ENCODE assay signal across 13 cellular contexts in genomic region chr6:34973547-34974248, GRCh38.
DNase-seq lines count a peak whose midpoint lies in the region; ATAC-seq and TF ChIP-seq lines count a peak whose summit lies in the region.
"Had no signal": no experiment of that assay in that cellular context is flagged by ENCODE, and none has a peak within 500 bp of the region (broad histone marks: within the 10 kb centered on the region; RNA-seq: fewer than 3 reads in every experiment).

No MANE protein-coding gene starts in this region.

- H3K4ac ChIP-seq in mesenchymal stem cell (ENCODE audit: low read depth in 1 of 2, low read length in 2 of 2) = no peak overlapping the region

- H4K91ac ChIP-seq in mesenchymal stem cell (ENCODE audit: low read length) = no peak overlapping the region

- peaks cover 6% of the 10 kb centered on the region for H3K79me1 ChIP-seq in mesenchymal stem cell (replicated peaks; ENCODE audit: low read length, poor library complexity, severe bottlenecking)

- H3K36me3 ChIP-seq in OCI-LY1 (ENCODE audit: insufficient read depth, low read length) (peaks cover 9% of the 10 kb centered on the region; the same call in 1 of the 2 replicates), sigmoid colon (peaks cover 0 to 30% (median 4%) of the 10 kb centered on the region in 4 donors), mesenchymal stem cell (ENCODE audit: control insufficient read depth in 1 of 2, insufficient read depth in 2 of 2, low read depth in 1 of 2, low read length in 2 of 2) (peaks cover 3 to 6% of the 10 kb centered on the region in 2 experiments)

- no peak overlapping the region for H4K8ac ChIP-seq in mesenchymal stem cell (ENCODE audit: low read length)

- H3K4me3 ChIP-seq in OCI-LY1 (ENCODE audit: low read depth, low read length, poor library complexity, severe bottlenecking) = no peak overlapping the region
- H3K4me3 ChIP-seq in fibroblast of mammary gland (ENCODE audit: control insufficient read depth, low read depth, low read length) = no peak overlapping the region
- H3K4me3 ChIP-seq in sigmoid colon = no peak overlapping the region
- no peak overlapping the region for H3K4me3 ChIP-seq in mesenchymal stem cell (ENCODE audit: insufficient read depth in 1 of 2, low read depth in 1 of 2, low read length in 2 of 2)

- peaks cover 3% of the 10 kb centered on the region for H3K36me3 Mint-ChIP-seq in progenitor cell of endocrine pancreas (ENCODE audit: insufficient read depth)

- no peak overlapping the region for H2BK15ac ChIP-seq in mesenchymal stem cell (ENCODE audit: low read depth, poor library complexity, severe bottlenecking)

- intact Hi-C loops in sigmoid colon (cut with DNase I) = no loop called here

- no peaks in the 10 kb centered on the region for H3K4me1 Mint-ChIP-seq in progenitor cell of endocrine pancreas (ENCODE audit: low read depth)
- H3K4me1 Mint-ChIP-seq: immature natural killer cell had no signal

- H3K27ac ChIP-seq in OCI-LY1 (ENCODE audit: low read depth, low read length, poor library complexity, severe bottlenecking) (no peak overlapping the region), sigmoid colon (no peak overlapping the region), mesenchymal stem cell (ENCODE audit: low read length, poor library complexity, severe bottlenecking) (no peak overlapping the region)

- no peaks in the 10 kb centered on the region for H3K27me3 Mint-ChIP-seq in progenitor cell of endocrine pancreas
- H3K27me3 Mint-ChIP-seq: activated naive CD8-positive, alpha-beta T cell treated with anti-CD3 and anti-CD28 coated beads, Interleukin-2, amount 10 ng/mL, durations not matched to agents 7 days and 5 days had no signal

- TF ChIP-seq POLR2A in sigmoid colon (IDR thresholded peaks at IDR 0.05) = no peak

- no peak overlapping the region for H2AK5ac ChIP-seq in mesenchymal stem cell (ENCODE audit: low read length, severe bottlenecking)

- no peak overlapping the region for H3K23ac ChIP-seq in mesenchymal stem cell (ENCODE audit: low read length in 2 of 2)

- H2AFZ ChIP-seq in OCI-LY1 (ENCODE audit: low read length) (no peak overlapping the region), mesenchymal stem cell (ENCODE audit: low read depth, low read length) (no peak overlapping the region)

- H3K27ac Mint-ChIP-seq in progenitor cell of endocrine pancreas = no peak overlapping the region
- H3K27ac Mint-ChIP-seq: activated naive CD8-positive, alpha-beta T cell treated with anti-CD3 and anti-CD28 coated beads, Interleukin-2, amount 10 ng/mL, durations not matched to agents 7 days and 5 days; immature natural killer cell had no signal

- H3K9me2 ChIP-seq in OCI-LY1 (ENCODE audit: low read depth, low read length) = no peaks in the 10 kb centered on the region

- in situ Hi-C loops in ACHN (cut with HindIII; ENCODE audit: low pct_ligation_motif_present, low pct_unique_long_range_greater_than_20kb, low sequenced_read_pairs) = no loop called here

- no peaks in the 10 kb centered on the region for H3K9me3 Mint-ChIP-seq in progenitor cell of endocrine pancreas (ENCODE audit: low read depth)
- H3K9me3 Mint-ChIP-seq: activated naive CD8-positive, alpha-beta T cell treated with anti-CD3 and anti-CD28 coated beads, Interleukin-2, amount 10 ng/mL, durations not matched to agents 7 days and 5 days; immature natural killer cell had no signal

- no peak overlapping the region for H3K18ac ChIP-seq in mesenchymal stem cell (ENCODE audit: low read depth in 1 of 2, low read length in 2 of 2)

- 51% methylated on average over 2 of the region's 2 CpGs; no CpG with 5 or more reads in 1 of the 2 donors for WGBS in sigmoid colon, 2 donors
- WGBS in mesenchymal stem cell = 95% methylated on average over 2 of the region's 2 CpGs

- H3K14ac ChIP-seq in mesenchymal stem cell (ENCODE audit: low read length in 2 of 2) = no peak overlapping the region

- H4K20me1 ChIP-seq in OCI-LY1 (ENCODE audit: insufficient read depth, low read length) = no peaks in the 10 kb centered on the region

- no peaks in the 10 kb centered on the region for H3K9me3 ChIP-seq in OCI-LY1 (ENCODE audit: low read length)
- H3K9me3 ChIP-seq in sigmoid colon = no peaks in the 10 kb centered on the region
- no peaks in the 10 kb centered on the region for H3K9me3 ChIP-seq in mesenchymal stem cell (ENCODE audit: control insufficient read depth, low read length)

- H3K27me3 ChIP-seq in OCI-LY1 (ENCODE audit: insufficient read depth, low read length) = no peaks in the 10 kb centered on the region
- H3K27me3 ChIP-seq in sigmoid colon = no peaks in the 10 kb centered on the region
- no peaks in the 10 kb centered on the region for H3K27me3 ChIP-seq in mesenchymal stem cell (ENCODE audit: control insufficient read depth in 1 of 2, insufficient read depth in 1 of 2, low read length in 2 of 2)

- H3F3A ChIP-seq in OCI-LY1 (ENCODE audit: insufficient read depth, low read length) = no peaks in the 10 kb centered on the region; the same call in 1 of the 2 replicates

- H2BK12ac ChIP-seq in mesenchymal stem cell (ENCODE audit: low read length in 2 of 2) = no peak overlapping the region

- no peak for TF ChIP-seq EP300 in sigmoid colon (IDR thresholded peaks at IDR 0.05)

- H3K4me1 ChIP-seq in OCI-LY1 (ENCODE audit: insufficient read depth, low read length, severe bottlenecking) (no peaks in the 10 kb centered on the region), sigmoid colon (no peaks in the 10 kb centered on the region), mesenchymal stem cell (ENCODE audit: control insufficient read depth, insufficient read depth, low read depth, low read length) (no peaks in the 10 kb centered on the region)

- H2BK120ac ChIP-seq in mesenchymal stem cell (ENCODE audit: low read depth, low read length) = no peak overlapping the region

- no peak overlapping the region for H3K4me2 ChIP-seq in OCI-LY1 (ENCODE audit: low read length)
- H3K4me2 ChIP-seq in mesenchymal stem cell (ENCODE audit: low read length, poor library complexity, severe bottlenecking) = no peak overlapping the region

- ATAC-seq in HG03439 (IDR thresholded peaks at IDR 0.05; ENCODE audit: unreplicated experiment) = no peak

- H3K9ac ChIP-seq in OCI-LY1 (ENCODE audit: low read length) (no peak overlapping the region), mesenchymal stem cell (ENCODE audit: low read length) (no peak overlapping the region)

- no peaks in the 10 kb centered on the region for H3K79me2 ChIP-seq in OCI-LY1 (ENCODE audit: insufficient read depth, low read length)

- peak; percentile 36; the same call in 2 of the 3 replicates for TF ChIP-seq CTCF in GM12872 (IDR thresholded peaks at IDR 0.05; ENCODE audit: insufficient read depth, low read depth, low read length)
- TF ChIP-seq CTCF in OCI-LY1 (IDR thresholded peaks at IDR 0.05; ENCODE audit: low read length) = peak; percentile 29; the same call in 1 of the 2 replicates
- peak; percentile 34 for TF ChIP-seq CTCF in fibroblast of mammary gland (conservative IDR thresholded peaks at IDR 0.05; ENCODE audit: control insufficient read depth, insufficient read depth, low read depth, low read length)
- no peak for TF ChIP-seq CTCF in sigmoid colon (IDR thresholded peaks at IDR 0.05)
- no peak for TF ChIP-seq CTCF in progenitor cell of endocrine pancreas (IDR thresholded peaks at IDR 0.05; ENCODE audit: unreplicated experiment)

- no peak overlapping the region for H3K4me3 Mint-ChIP-seq in progenitor cell of endocrine pancreas (ENCODE audit: low read depth)
- H3K4me3 Mint-ChIP-seq: activated naive CD8-positive, alpha-beta T cell treated with anti-CD3 and anti-CD28 coated beads, Interleukin-2, amount 10 ng/mL, durations not matched to agents 7 days and 5 days had no signal

- no peak overlapping the region for H2BK5ac ChIP-seq in mesenchymal stem cell (ENCODE audit: low read depth, low read length, poor library complexity, severe bottlenecking)

- DNase-seq in ACHN (peak; percentile 14), fibroblast of mammary gland (ENCODE audit: low read depth) (no peak), sigmoid colon (no peak), progenitor cell of endocrine pancreas (ENCODE audit: low spot score, unreplicated experiment) (no peak), mesenchymal stem cell (no peak)
- DNase-seq: activated naive CD8-positive, alpha-beta T cell treated with anti-CD3 and anti-CD28 coated beads, Interleukin-2, amount 10 ng/mL, durations not matched to agents 7 days and 5 days; immature natural killer cell; NCI-H1105; NCI-H446 treated with DMSO at 0.1 percent for 48 hours; T1000 had no signal

Comparison
In these comparisons a context has a peak if more than half of its experiments do, and no peak if none do; other contexts are left out.
1. CTCF ChIP-seq: peak in GM12872 (single experiment), OCI-LY1 (single experiment) and fibroblast of mammary gland (single experiment); none in sigmoid colon (0 of 4) and progenitor cell of endocrine pancreas (single experiment).